In genomic region chr6:37554480-37554819, GRCh38 we compare ENCODE assay signal across 15 cellular contexts. TPM values are rescaled to one million over a fixed set of nuclear protein-coding genes. Genes with fewer than 3 reads are reported as not detected.
A peak's percentile ranks its signal among the peaks of the same experiment; 100 is the strongest.
DNase-seq lines count a peak whose midpoint lies in the region; ATAC-seq and TF ChIP-seq lines count a peak whose summit lies in the region.
"Had no signal": no experiment of that assay in that cellular context is flagged by ENCODE, and none has a peak within 500 bp of the region (broad histone marks: within the 10 kb centered on the region; RNA-seq: fewer than 3 reads in every experiment).

No MANE protein-coding gene starts in this region.

- H3K4me1 ChIP-seq in Panc1 (ENCODE audit: control insufficient read depth, insufficient read depth, low read length) (peaks cover 80% of the 10 kb centered on the region), lower lobe of right lung (no peaks in the 10 kb centered on the region)

- DNase-seq in 8988T (peak; percentile 67), GM06990 (ENCODE audit: extremely low read depth, insufficient read length) (no peak), Panc1 (ENCODE audit: low read depth, low spot score) (no peak), glutamatergic neuron (no peak), lower lobe of right lung (no peak), NCI-H446 (lab: John Stamatoyannopoulos, UW) (no peak)
- DNase-seq in effector CD4-positive, alpha-beta T cell, result no peak
- DNase-seq: activated CD8-positive, alpha-beta memory T cell treated with anti-CD3 and anti-CD28 coated beads, Interleukin-2, amount 10 ng/mL, durations not matched to agents 7 days and 5 days; BE2C; naive thymus-derived CD8-positive, alpha-beta T cell; NCI-H146; stimulated activated CD4-positive, alpha-beta T cell treated with anti-CD3 and anti-CD28 coated beads, Interleukin-12 subunit alpha, Interleukin-12 subunit beta, amount 100 ng/mL, for 4 hours had no signal

- CTCF ChIA-PET in Panc1 (lab: Charles Lee), result interaction anchor here (0.5 to 1.2 kb wide), 2 partner anchors 8 to 56 kb away, joined by 3 to 4 read pairs; no protein-coding TSS in a partner anchor

- H3K27ac Mint-ChIP-seq in glutamatergic neuron (ENCODE audit: unreplicated experiment), result no peak overlapping the region
- H3K27ac Mint-ChIP-seq: activated CD8-positive, alpha-beta memory T cell treated with anti-CD3 and anti-CD28 coated beads, Interleukin-2, amount 10 ng/mL, durations not matched to agents 7 days and 5 days had no signal

- intact Hi-C loops in Panc1 (cut with micrococcal nuclease; ENCODE audit: unreplicated experiment), result no loop called here
- intact Hi-C loops in lower lobe of right lung (cut with DNase I), result no loop called here

- in situ Hi-C loops in Panc1 (cut with HindIII; ENCODE audit: low pct_unique_long_range_greater_than_20kb, low sequenced_read_pairs), result no loop called here

- no peaks in the 10 kb centered on the region for H3K27me3 ChIP-seq in GM06990 (replicated peaks; ENCODE audit: control insufficient read depth, insufficient read depth, low read length)
- H3K27me3 ChIP-seq in Panc1 (ENCODE audit: control insufficient read depth, insufficient read depth, low read length), result no peaks in the 10 kb centered on the region
- peaks cover 15% of the 10 kb centered on the region for H3K27me3 ChIP-seq in lower lobe of right lung (ENCODE audit: low read depth)
- H3K27me3 ChIP-seq: ascending aorta, BE2C had no signal

- H3K4me1 Mint-ChIP-seq in glutamatergic neuron (ENCODE audit: low read depth, unreplicated experiment), result peaks cover 46% of the 10 kb centered on the region

- H3K27me3 Mint-ChIP-seq in glutamatergic neuron (ENCODE audit: unreplicated experiment), result no peaks in the 10 kb centered on the region
- H3K27me3 Mint-ChIP-seq: activated CD8-positive, alpha-beta memory T cell treated with anti-CD3 and anti-CD28 coated beads, Interleukin-2, amount 10 ng/mL, durations not matched to agents 7 days and 5 days; naive thymus-derived CD8-positive, alpha-beta T cell had no signal

- H3K4me3 Mint-ChIP-seq in glutamatergic neuron (ENCODE audit: unreplicated experiment), result peak overlapping the region; percentile 25
- H3K4me3 Mint-ChIP-seq: activated CD8-positive, alpha-beta memory T cell treated with anti-CD3 and anti-CD28 coated beads, Interleukin-2, amount 10 ng/mL, durations not matched to agents 7 days and 5 days; naive thymus-derived CD8-positive, alpha-beta T cell had no signal

- peak overlapping the region; percentile 90 for H3K27ac ChIP-seq in Panc1 (ENCODE audit: low read length)
- no peak overlapping the region for H3K27ac ChIP-seq in lower lobe of right lung
- H3K27ac ChIP-seq: ascending aorta, HL-60 had no signal

- peaks cover 4% of the 10 kb centered on the region for H3K36me3 ChIP-seq in GM06990 (ENCODE audit: control insufficient read depth, insufficient read depth, low read length)
- H3K36me3 ChIP-seq in Panc1 (ENCODE audit: control insufficient read depth, insufficient read depth, low read length), result no peaks in the 10 kb centered on the region
- no peaks in the 10 kb centered on the region for H3K36me3 ChIP-seq in lower lobe of right lung
- H3K36me3 ChIP-seq: ascending aorta, BE2C had no signal

- H3K4me3 ChIP-seq in GM06990 (replicated peaks; ENCODE audit: low read depth, low read length) (peak overlapping the region; percentile 70), Panc1 (ENCODE audit: low read depth in 2 of 2, low read length in 2 of 2) (peak overlapping the region in 1 of 2 experiments; percentile 24; a peak in 2 of 4 replicates), lower lobe of right lung (no peak overlapping the region)
- H3K4me3 ChIP-seq: ascending aorta had no signal

- no peaks in the 10 kb centered on the region for H3K36me3 Mint-ChIP-seq in glutamatergic neuron (ENCODE audit: unreplicated experiment)
- H3K36me3 Mint-ChIP-seq: activated CD8-positive, alpha-beta memory T cell treated with anti-CD3 and anti-CD28 coated beads, Interleukin-2, amount 10 ng/mL, durations not matched to agents 7 days and 5 days; naive thymus-derived CD8-positive, alpha-beta T cell had no signal

- POLR2A ChIA-PET in Panc1 (lab: Charles Lee), result interaction anchor here (0.6 kb wide), 1 partner anchor 34 kb away, joined by 7 read pairs; no protein-coding TSS in a partner anchor

- TF ChIP-seq CTCF in GM06990 (IDR thresholded peaks at IDR 0.05; ENCODE audit: insufficient read depth, low read length, poor library complexity, severe bottlenecking) (no peak), Panc1 (IDR thresholded peaks at IDR 0.05) (no peak), glutamatergic neuron (IDR thresholded peaks at IDR 0.05; ENCODE audit: partially characterized antibody, unreplicated experiment) (no peak), lower lobe of right lung (IDR thresholded peaks at IDR 0.05) (no peak)

- BruUV-seq in Panc1 (replicated peaks; lab: Mats Ljungman, UMichigan), result no TSS peak

- ATAC-seq in Panc1 (peak; percentile 76), lower lobe of right lung (no peak), GM21367 (IDR thresholded peaks at IDR 0.05; ENCODE audit: unreplicated experiment) (no peak)

- peaks cover 2% of the 10 kb centered on the region for H3K9me3 Mint-ChIP-seq in glutamatergic neuron (ENCODE audit: unreplicated experiment)
- H3K9me3 Mint-ChIP-seq: naive thymus-derived CD8-positive, alpha-beta T cell had no signal

- H3K9me3 ChIP-seq in Panc1 (ENCODE audit: control insufficient read depth, insufficient read depth, low read depth, low read length) (no peaks in the 10 kb centered on the region), lower lobe of right lung (no peaks in the 10 kb centered on the region)
- H3K9me3 ChIP-seq: ascending aorta, BE2C had no signal

RNA-seq across cellular contexts. Expression of gene CCDC167, which starts 54.8 kb away (rescaled TPM):
- total RNA-seq in Panc1 (2021; ENCODE audit: unreplicated experiment) (57.6 TPM), glutamatergic neuron (ENCODE audit: unreplicated experiment) (58.4 TPM), lower lobe of right lung (12.7 TPM)
- 48.1 TPM for polyA plus RNA-seq in Panc1 (2012; ENCODE audit: insufficient read length)
